15 cellular contexts compared by ENCODE assay signal in genomic region chr1:227896710-227897655, GRCh38. TPM values are rescaled to one million over a fixed set of nuclear protein-coding genes. Genes with fewer than 3 reads are reported as not detected.
DNase-seq lines count a peak whose midpoint lies in the region; ATAC-seq, FAIRE-seq and TF ChIP-seq lines count a peak whose summit lies in the region.
"Had no signal": no experiment of that assay in that cellular context is flagged by ENCODE, and none has a peak within 500 bp of the region (broad histone marks: within the 10 kb centered on the region; RNA-seq: fewer than 3 reads in every experiment).

No MANE protein-coding gene starts in this region.

- H3K27me3 ChIP-seq in NT2/D1 (ENCODE audit: insufficient read depth, insufficient read length) (no peaks in the 10 kb centered on the region), psoas muscle (ENCODE audit: insufficient read depth in 3 of 3, low read length in 2 of 3) (no peaks in the 10 kb centered on the region), prostate gland (replicated peaks; ENCODE audit: insufficient read depth) (no peaks in the 10 kb centered on the region)
- H3K27me3 ChIP-seq: neutrophil had no signal

- no peak for TF ChIP-seq POLR2A in prostate gland (IDR thresholded peaks at IDR 0.05)

- no peaks in the 10 kb centered on the region for H3K36me3 ChIP-seq in NT2/D1 (ENCODE audit: insufficient read depth, insufficient read length, low read length)
- H3K36me3 ChIP-seq in psoas muscle (ENCODE audit: insufficient read depth in 1 of 2, low read depth in 1 of 2): no peaks in the 10 kb centered on the region
- H3K36me3 ChIP-seq in prostate gland: no peaks in the 10 kb centered on the region
- H3K36me3 ChIP-seq: neutrophil had no signal

- ATAC-seq in left ventricle myocardium superior (no peak), psoas muscle (no peak)

- H3K4me1 ChIP-seq in NT2/D1 (ENCODE audit: insufficient read depth, insufficient read length) (peaks cover 33% of the 10 kb centered on the region), psoas muscle (no peaks in the 10 kb centered on the region), prostate gland (replicated peaks) (no peaks in the 10 kb centered on the region)

- no peaks in the 10 kb centered on the region for H3K9me3 ChIP-seq in NT2/D1 (ENCODE audit: insufficient read depth, low read length)
- no peaks in the 10 kb centered on the region for H3K9me3 ChIP-seq in psoas muscle
- no peaks in the 10 kb centered on the region for H3K9me3 ChIP-seq in prostate gland
- H3K9me3 ChIP-seq: neutrophil had no signal

- DNase-seq in NT2/D1 (ENCODE audit: low read depth, low spot score) (no peak), left ventricle myocardium superior (peak; percentile 15), psoas muscle (peak; percentile 8 to 24), prostate gland (ENCODE audit: low spot score) (no peak), urothelium cell line (ENCODE audit: low spot score) (no peak), NCI-H128 (lab: John Stamatoyannopoulos, UW; ENCODE audit: unreplicated experiment) (no peak), HK-2 (ENCODE audit: unreplicated experiment) (no peak)
- peak; percentile 13 for DNase-seq in activated CD8-positive, alpha-beta memory T cell treated with anti-CD3 and anti-CD28 coated beads, Interleukin-2, amount 50 U/mL, for 4 hours
- DNase-seq: effector CD8-positive, alpha-beta T cell; foreskin melanocyte; NCI-H774; stimulated activated naive CD4-positive, alpha-beta T cell had no signal

- H3K4me3 ChIP-seq in NT2/D1 (ENCODE audit: insufficient read length, low read depth): no peak overlapping the region
- H3K4me3 ChIP-seq in psoas muscle: no peak overlapping the region
- H3K4me3 ChIP-seq in prostate gland: no peak overlapping the region

- H3K27ac ChIP-seq in psoas muscle (no peak overlapping the region), prostate gland (no peak overlapping the region)
- H3K27ac ChIP-seq: C4-2B, neutrophil had no signal

- FAIRE-seq in urothelium cell line (lab: Jason Lieb, UNC): no peak
- FAIRE-seq: islet of Langerhans had no signal

- TF ChIP-seq CTCF in psoas muscle (IDR thresholded peaks at IDR 0.05): no peak
- no peak for TF ChIP-seq CTCF in prostate gland (IDR thresholded peaks at IDR 0.05)

- 95 to 98% (median 95%) methylated on average over 7 to 9 of the region's 9 CpGs for WGBS in psoas muscle, 3 donors
- 98% methylated on average over 9 of the region's 9 CpGs for WGBS in prostate gland

- H3K9ac ChIP-seq in NT2/D1 (ENCODE audit: insufficient read length, low read depth): peak overlapping the region; percentile 39

- intact Hi-C loops in left ventricle myocardium superior (cut with micrococcal nuclease): no loop called here
- intact Hi-C loops in psoas muscle (cut with DNase I): no loop called here
- intact Hi-C loops in prostate gland (cut with DNase I): no loop called here

RNA-seq across cellular contexts. Expression of gene WNT9A, which starts 50.7 kb away (rescaled TPM):
- total RNA-seq in left ventricle myocardium superior (2.5 TPM), psoas muscle (10 to 100 TPM in 3 of 4 donors, 1 to 10 TPM in 1; 7.6 to 49.7 (median 23.1) TPM), prostate gland (1 to 10 TPM; 1.4 to 2.0 TPM)
- 10 to 100 TPM in 2 of 3 donors, 1 to 10 TPM in 1; 7.9 to 25.8 (median 18.1) TPM for polyA plus RNA-seq in psoas muscle

Comparison
In these comparisons a context has a peak if more than half of its experiments do, and no peak if none do; other contexts are left out.
1. DNase-seq: peak in activated CD8-positive, alpha-beta memory T cell treated with anti-CD3 and anti-CD28 coated beads, Interleukin-2, amount 50 U/mL, for 4 hours (single experiment), left ventricle myocardium superior (single experiment) and psoas muscle (2 of 2); none in NT2/D1 (single experiment), prostate gland (single experiment), urothelium cell line (single experiment), NCI-H128 (single experiment) and HK-2 (single experiment).